In genomic region chr10:49312291-49312869, GRCh38 we compare ENCODE assay signal across 1 cellular context.
TF ChIP-seq lines count a peak whose summit lies in the region.

No MANE protein-coding gene starts in this region.

TF ChIP-seq in H1, 55 proteins besides CTCF, POLR2A, EP300 and RAD21 (continued from another document):
- TF ChIP-seq BACH1 (IDR thresholded peaks at IDR 0.05; ENCODE audit: low read length) (no peak), POU5F1 (IDR thresholded peaks at IDR 0.05; ENCODE audit: low read depth, low read length) (no peak), TAF1 (IDR thresholded peaks at IDR 0.05; ENCODE audit: low read depth, low read length) (no peak), POLR2AphosphoS5 (IDR thresholded peaks at IDR 0.05; ENCODE audit: low read depth, low read length) (no peak), SP1 (IDR thresholded peaks at IDR 0.05; ENCODE audit: low read depth, low read length) (no peak), BCL11A (IDR thresholded peaks at IDR 0.05; ENCODE audit: low read depth in 2 of 2, low read length in 2 of 2) (no peak), CHD1 (IDR thresholded peaks at IDR 0.05; ENCODE audit: low read depth, low read length) (no peak), HDAC6 (IDR thresholded peaks at IDR 0.05; ENCODE audit: low read depth, low read length) (no peak), SIN3A (conservative IDR thresholded peaks at IDR 0.05 in 1 of 2, IDR thresholded peaks at IDR 0.05 in 1 of 2; ENCODE audit: low read depth in 1 of 2, low read length in 2 of 2) (no peak)
TF ChIP-seq in H1: peak in this region for 0.
